28 cellular contexts compared by ENCODE assay signal in the genomic region with DNA sequence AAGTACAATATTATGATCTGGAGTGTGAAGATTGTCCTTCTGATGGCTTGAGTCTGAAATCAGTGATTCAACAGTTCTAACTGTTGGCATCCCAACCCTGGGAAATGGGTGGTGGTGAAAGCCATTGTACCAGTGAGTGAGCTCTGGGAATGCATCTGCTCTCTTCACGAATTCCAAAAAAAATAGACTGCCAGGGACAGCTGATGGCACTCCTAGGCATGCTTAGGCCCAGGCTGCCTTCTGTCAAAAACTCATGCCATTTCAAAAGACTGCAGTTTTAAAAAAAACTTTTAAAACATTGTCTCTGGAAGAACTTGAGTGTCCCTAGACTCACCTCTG. TPM values are rescaled to one million over a fixed set of nuclear protein-coding genes. Genes with fewer than 3 reads are reported as not detected.
"Had no signal": no experiment of that assay in that cellular context is flagged by ENCODE, and none has a peak within 500 bp of the region (broad histone marks: within the 10 kb centered on the region; RNA-seq: fewer than 3 reads in every experiment).

No MANE protein-coding gene starts in this region.

- H3K27me3 ChIP-seq: colonic mucosa, foreskin keratinocyte, gastroesophageal sphincter, heart left ventricle, hepatocyte, left lung, suprapubic skin, tibial artery, uterus had no signal

- H3K4me2 ChIP-seq: hepatocyte had no signal

- H3K4me1 ChIP-seq: colonic mucosa, foreskin keratinocyte, gastroesophageal sphincter, heart left ventricle, left lung, prostate gland, suprapubic skin, tibial artery, uterus had no signal

- H3K27ac Mint-ChIP-seq: stimulated activated naive B cell treated with anti-CD40 and anti-IgM and Interleukin-4, amounts not matched to agents 10 μg/mL and 1 μg/mL and 100 μg/mL, for 72 hours; stimulated activated naive CD8-positive, alpha-beta T cell treated with anti-CD3 and anti-CD28 coated beads, Interleukin-15, Interleukin-2, amounts not matched to agents 100 ng/mL and 50 ng/mL, for 24 hours; type B pancreatic cell had no signal

- H3K79me2 ChIP-seq: hepatocyte had no signal

- H2AFZ ChIP-seq: hepatocyte had no signal

- H3K27me3 Mint-ChIP-seq: effector memory CD8-positive, alpha-beta T cell; naive B cell; stimulated activated naive B cell treated with anti-CD40 and anti-IgM and Interleukin-4, amounts not matched to agents 10 μg/mL and 1 μg/mL and 100 μg/mL, for 72 hours; stimulated activated naive CD8-positive, alpha-beta T cell treated with anti-CD3 and anti-CD28 coated beads, Interleukin-15, Interleukin-2, amounts not matched to agents 100 ng/mL and 50 ng/mL, for 24 hours; type B pancreatic cell had no signal

- H3K4me3 ChIP-seq: colonic mucosa, gastroesophageal sphincter, heart left ventricle, hepatocyte, left lung, prostate gland, suprapubic skin, tibial artery, uterus had no signal

- H3K27ac ChIP-seq: colonic mucosa, foreskin keratinocyte, gastroesophageal sphincter, heart left ventricle, hepatocyte, left lung, prostate gland, suprapubic skin, tibial artery, uterus had no signal

- ATAC-seq: effector memory CD8-positive, alpha-beta T cell; gastroesophageal sphincter; heart left ventricle; left lung; right cardiac atrium had no signal

- DNase-seq: caudate nucleus; colonic mucosa; dermis blood vessel endothelial cell; effector memory CD8-positive, alpha-beta T cell; heart left ventricle; kidney; left lung; mammary epithelial cell; naive B cell; nucleus accumbens; right cardiac atrium; small intestine; stimulated activated CD4-positive, alpha-beta T cell treated with anti-CD3 and anti-CD28 coated beads, Interleukin-15, amount 100 ng/mL, for 24 hours; stimulated activated CD4-positive, alpha-beta T cell treated with anti-CD3 and anti-CD28 coated beads, Interleukin-2, amount 100 ng/mL, for 48 hours; stimulated activated naive B cell treated with anti-CD40 and anti-IgM and Interleukin-4, amounts not matched to agents 10 μg/mL and 1 μg/mL and 100 μg/mL, for 72 hours; tibial artery; uterus had no signal

- H3K36me3 ChIP-seq: colonic mucosa, left lung, prostate gland, uterus had no signal

- H3K9me3 ChIP-seq: colonic mucosa, gastroesophageal sphincter, heart left ventricle, left lung, prostate gland, suprapubic skin, tibial artery, uterus had no signal

- H3K9me3 Mint-ChIP-seq: stimulated activated naive CD8-positive, alpha-beta T cell treated with anti-CD3 and anti-CD28 coated beads, Interleukin-15, Interleukin-2, amounts not matched to agents 100 ng/mL and 50 ng/mL, for 24 hours; type B pancreatic cell had no signal

- H3K4me3 Mint-ChIP-seq: effector memory CD8-positive, alpha-beta T cell; naive B cell; nephron; stimulated activated naive B cell treated with anti-CD40 and anti-IgM and Interleukin-4, amounts not matched to agents 10 μg/mL and 1 μg/mL and 100 μg/mL, for 72 hours; stimulated activated naive CD8-positive, alpha-beta T cell treated with anti-CD3 and anti-CD28 coated beads, Interleukin-15, Interleukin-2, amounts not matched to agents 100 ng/mL and 50 ng/mL, for 24 hours; type B pancreatic cell had no signal

RNA-seq across cellular contexts. Expression of a gene that starts 20.3 kb away (rescaled TPM):
- total RNA-seq: bronchial epithelial cell, dermis blood vessel endothelial cell, osteocyte had no signal
- polyA plus RNA-seq: fibroblast of lung, mammary epithelial cell had no signal

RNA-seq across cellular contexts. Expression of a gene that starts 48.7 kb away (rescaled TPM):
- total RNA-seq: bronchial epithelial cell, dermis blood vessel endothelial cell had no signal
- polyA plus RNA-seq: mammary epithelial cell had no signal
